In the genomic region with DNA sequence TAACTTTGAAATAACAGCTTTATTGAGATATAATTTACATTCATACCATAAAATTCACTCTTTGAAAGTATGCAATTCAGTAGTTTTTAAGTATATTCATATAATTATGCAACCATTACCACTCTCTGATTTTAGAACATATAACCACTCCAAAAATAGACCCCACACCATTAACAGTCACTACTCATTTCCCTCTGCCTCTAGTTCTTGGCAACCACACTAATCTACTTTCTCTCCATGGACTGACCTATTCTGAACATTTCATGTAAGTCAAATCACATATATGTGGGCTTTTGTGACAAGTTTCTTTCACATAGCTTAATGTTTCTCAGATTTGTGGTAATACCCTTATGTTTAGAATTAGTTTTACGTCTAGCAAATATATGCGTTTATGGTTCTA, we compare ENCODE assay signal across 36 cellular contexts. TPM values are rescaled to one million over a fixed set of nuclear protein-coding genes. Genes with fewer than 3 reads are reported as not detected.
"Had no signal": no experiment of that assay in that cellular context is flagged by ENCODE, and none has a peak within 500 bp of the region (broad histone marks: within the 10 kb centered on the region; RNA-seq: fewer than 3 reads in every experiment).

No MANE protein-coding gene starts in this region.

- H3K27me3 ChIP-seq: adrenal gland, body of pancreas, brain microvascular endothelial cell, breast epithelium had no signal

- H3K36me3 ChIP-seq: adrenal gland, brain microvascular endothelial cell, breast epithelium had no signal

- DNase-seq: activated B cell treated with CpG ODN at 0.5 μM for 24 hours; activated CD4-positive, alpha-beta memory T cell treated with anti-CD3 and anti-CD28 coated beads for 36 hours; activated CD4-positive, alpha-beta T cell treated with anti-CD3 and anti-CD28 coated beads for 4 hours; activated CD4-positive, alpha-beta T cell treated with anti-CD3 and anti-CD28 coated beads, Interleukin-2, amount 10 ng/mL, durations not matched to agents 24 days and 14 days; activated CD4-positive, alpha-beta T cell treated with anti-CD3 and anti-CD28 coated beads, Interleukin-2, amount 50 U/mL, for 1 hour; activated CD4-positive, alpha-beta T cell treated with anti-CD3 and anti-CD28 coated beads, Interleukin-2, amount 50 U/mL, for 4 hours; activated CD4-positive, CD25-positive, alpha-beta regulatory T cell treated with anti-CD3 and anti-CD28 coated beads, Interleukin-2, amount 50 U/mL, for 72 hours; activated CD8-positive, alpha-beta memory T cell treated with anti-CD3 and anti-CD28 coated beads, Interleukin-2, amount 50 U/mL, for 4 hours; activated CD8-positive, alpha-beta T cell treated with anti-CD3 and anti-CD28 coated beads for 36 hours; activated effector memory CD4-positive, alpha-beta T cell treated with anti-CD3 and anti-CD28 coated beads, Interleukin-2, amount 50 U/mL, for 16 hours; activated gamma-delta T cell treated with Interleukin-2 at 50 U/mL for 16 hours; activated naive CD4-positive, alpha-beta T cell; activated naive CD4-positive, alpha-beta T cell treated with anti-CD3 and anti-CD28 coated beads for 36 hours; activated naive CD4-positive, alpha-beta T cell treated with anti-CD3 and anti-CD28 coated beads, Interleukin-2, amount 50 U/mL, for 16 hours; activated naive CD8-positive, alpha-beta T cell treated with anti-CD3 and anti-CD28 coated beads for 36 hours; activated T-cell treated with anti-CD3 and anti-CD28 coated beads for 4 hours; activated T-cell treated with anti-CD3 and anti-CD28 coated beads, Interleukin-2, amount 50 U/mL, for 1 hour; activated T-cell treated with anti-CD3 and anti-CD28 coated beads, Interleukin-2, amount 50 U/mL, for 4 hours; activated T-cell treated with anti-CD3 and anti-CD28 coated beads, Interleukin-2, amount 50 U/mL, for 72 hours; adrenal gland; amniotic stem cell; aorta; body of pancreas; brain microvascular endothelial cell; central memory CD4-positive, alpha-beta T cell; T-helper 1 cell; T-helper 2 cell; T-helper 9 cell had no signal

- H3K4me1 ChIP-seq: adrenal gland, body of pancreas, breast epithelium had no signal

- ATAC-seq: activated CD8-positive, alpha-beta T cell treated with anti-CD3 and anti-CD28 coated beads for 36 hours; activated naive CD4-positive, alpha-beta T cell treated with anti-CD3 and anti-CD28 coated beads, Interleukin-2, amount 50 U/mL, for 72 hours; activated T-cell treated with anti-CD3 and anti-CD28 coated beads, Interleukin-2, amount 50 U/mL, for 4 hours; activated T-cell treated with anti-CD3 and anti-CD28 coated beads, Interleukin-2, amount 50 U/mL, for 72 hours; activated T-helper 17 cell treated with anti-CD3 and anti-CD28 coated beads, Interleukin-2, amount 50 U/mL, for 72 hours; body of pancreas had no signal

- H3K9me3 ChIP-seq: adrenal gland, body of pancreas, breast epithelium had no signal

- H3K4me3 ChIP-seq: adrenal gland, body of pancreas, breast epithelium had no signal

- H3K27ac ChIP-seq: adrenal gland, body of pancreas, brain microvascular endothelial cell, breast epithelium, VCaP had no signal

RNA-seq across cellular contexts. Expression of a gene that starts 19.5 kb away (rescaled TPM):
- total RNA-seq: activated CD4-positive, alpha-beta memory T cell treated with anti-CD3 and anti-CD28 coated beads for 36 hours; activated CD4-positive, alpha-beta T cell treated with anti-CD3 and anti-CD28 coated beads, Interleukin-2, amount 10 ng/mL, durations not matched to agents 24 days and 14 days; activated CD8-positive, alpha-beta memory T cell treated with anti-CD3 and anti-CD28 coated beads for 36 hours; activated CD8-positive, alpha-beta T cell treated with anti-CD3 and anti-CD28 coated beads for 36 hours; activated naive CD4-positive, alpha-beta T cell treated with anti-CD3 and anti-CD28 coated beads for 36 hours; activated naive CD4-positive, alpha-beta T cell treated with anti-CD3 and anti-CD28 coated beads, Interleukin-2, amount 50 U/mL, for 72 hours; activated naive CD8-positive, alpha-beta T cell treated with anti-CD3 and anti-CD28 coated beads for 36 hours; activated T-cell treated with anti-CD3 and anti-CD28 coated beads, Interleukin-2, amount 50 U/mL, for 4 hours; activated T-cell treated with anti-CD3 and anti-CD28 coated beads, Interleukin-2, amount 50 U/mL, for 72 hours; activated T-helper 1 cell treated with anti-CD3 and anti-CD28 coated beads, Interleukin-12 subunit alpha, Interleukin-12 subunit beta, Interleukin-2, Interleukin-4 antibody, amounts not matched to agents 30 ng/mL and 10 ng/mL and 1 ng/mL, durations not matched to agents 14 hours and 24 hours and 36 hours; activated T-helper 17 cell treated with anti-CD3 and anti-CD28 coated beads, Interleukin-2, amount 50 U/mL, for 72 hours; aorta; astrocyte; cardiac septum had no signal
- polyA plus RNA-seq: aorta had no signal
